ENCODE assay signal across 38 cellular contexts in genomic region chr16:11968577-11968976, GRCh38. TPM values are rescaled to one million over a fixed set of nuclear protein-coding genes. Genes with fewer than 3 reads are reported as not detected.
"Had no signal": no experiment of that assay in that cellular context is flagged by ENCODE, and none has a peak within 500 bp of the region (broad histone marks: within the 10 kb centered on the region; RNA-seq: fewer than 3 reads in every experiment).

No MANE protein-coding gene starts in this region.

- H3K9me3 ChIP-seq: adrenal gland, body of pancreas, esophagus muscularis mucosa, heart left ventricle, ovary, thoracic aorta, vagina had no signal

- H3K27me3 Mint-ChIP-seq: activated CD4-positive, alpha-beta memory T cell treated with anti-CD3 and anti-CD28 coated beads for 36 hours; activated CD4-positive, alpha-beta T cell treated with anti-CD3 and anti-CD28 coated beads, Interleukin-2, amount 10 ng/mL, durations not matched to agents 24 days and 14 days; progenitor cell of endocrine pancreas; stimulated activated naive CD8-positive, alpha-beta T cell treated with anti-CD3 and anti-CD28 coated beads, Interleukin-15, Interleukin-2, amounts not matched to agents 100 ng/mL and 50 ng/mL, for 24 hours; type B pancreatic cell had no signal

- H3K36me3 ChIP-seq: adrenal gland, ovary, thoracic aorta had no signal

- H3K4me1 ChIP-seq: adrenal gland, body of pancreas, foreskin keratinocyte, heart left ventricle, vagina had no signal

- H3K27me3 ChIP-seq: adrenal gland, body of pancreas, foreskin keratinocyte, heart left ventricle, ovary, vagina had no signal

- H3K9me3 Mint-ChIP-seq: activated CD4-positive, alpha-beta memory T cell treated with anti-CD3 and anti-CD28 coated beads for 36 hours; activated CD4-positive, alpha-beta T cell treated with anti-CD3 and anti-CD28 coated beads, Interleukin-2, amount 10 ng/mL, durations not matched to agents 24 days and 14 days; activated naive CD4-positive, alpha-beta T cell treated with anti-CD3 and anti-CD28 coated beads for 36 hours; activated naive CD8-positive, alpha-beta T cell treated with anti-CD3 and anti-CD28 coated beads for 36 hours; activated T-helper 1 cell treated with anti-CD3 and anti-CD28 coated beads, Interleukin-12 subunit alpha, Interleukin-12 subunit beta, Interleukin-2, Interleukin-4 antibody, amounts not matched to agents 30 ng/mL and 10 ng/mL and 1 ng/mL, durations not matched to agents 14 hours and 24 hours and 36 hours; immature natural killer cell; stimulated activated naive CD8-positive, alpha-beta T cell treated with anti-CD3 and anti-CD28 coated beads, Interleukin-15, Interleukin-2, amounts not matched to agents 100 ng/mL and 50 ng/mL, for 24 hours; type B pancreatic cell had no signal

- FAIRE-seq: colon, kidney had no signal

- DNase-seq: activated CD4-positive, alpha-beta memory T cell treated with anti-CD3 and anti-CD28 coated beads for 36 hours; activated CD4-positive, alpha-beta T cell treated with anti-CD3 and anti-CD28 coated beads, Interleukin-2, amount 10 ng/mL, durations not matched to agents 24 days and 14 days; activated CD4-positive, CD25-positive, alpha-beta regulatory T cell treated with anti-CD3 and anti-CD28 coated beads, Interleukin-2, amount 50 U/mL, for 72 hours; activated CD8-positive, alpha-beta memory T cell treated with anti-CD3 and anti-CD28 coated beads, Interleukin-2, amount 50 U/mL, for 4 hours; activated effector memory CD4-positive, alpha-beta T cell treated with anti-CD3 and anti-CD28 coated beads, Interleukin-2, amount 50 U/mL, for 16 hours; activated naive CD4-positive, alpha-beta T cell treated with anti-CD3 and anti-CD28 coated beads for 36 hours; activated naive CD8-positive, alpha-beta T cell treated with anti-CD3 and anti-CD28 coated beads for 36 hours; activated T-cell treated with anti-CD3 and anti-CD28 coated beads, Interleukin-2, amount 50 U/mL, for 1 hour; adrenal gland; aorta; body of pancreas; dermis blood vessel endothelial cell; effector CD4-positive, alpha-beta T cell; foreskin keratinocyte; heart left ventricle; hypothalamus; immature natural killer cell; left colon; mammary epithelial cell; ovary; stimulated activated CD4-positive, alpha-beta T cell treated with anti-CD3 and anti-CD28 coated beads, Interleukin-12 subunit alpha, Interleukin-12 subunit beta, amount 100 ng/mL, for 4 hours; stimulated activated CD4-positive, alpha-beta T cell treated with anti-CD3 and anti-CD28 coated beads, Interleukin-4, amount 100 ng/mL, for 1 hour had no signal

- H3K27ac ChIP-seq: adrenal gland, body of pancreas, esophagus muscularis mucosa, foreskin keratinocyte, heart left ventricle, ovary, skin epidermis, thoracic aorta, vagina, VCaP had no signal

- H3K4me1 Mint-ChIP-seq: activated CD4-positive, alpha-beta T cell treated with anti-CD3 and anti-CD28 coated beads, Interleukin-2, amount 10 ng/mL, durations not matched to agents 24 days and 14 days; activated naive CD8-positive, alpha-beta T cell treated with anti-CD3 and anti-CD28 coated beads for 36 hours; immature natural killer cell had no signal

- H3K4me3 ChIP-seq: adrenal gland, body of pancreas, esophagus muscularis mucosa, heart left ventricle, ovary, skin epidermis, thoracic aorta, vagina had no signal

- H3K4me3 Mint-ChIP-seq: activated CD4-positive, alpha-beta memory T cell treated with anti-CD3 and anti-CD28 coated beads for 36 hours; activated CD4-positive, alpha-beta T cell treated with anti-CD3 and anti-CD28 coated beads, Interleukin-2, amount 10 ng/mL, durations not matched to agents 24 days and 14 days; activated naive CD4-positive, alpha-beta T cell treated with anti-CD3 and anti-CD28 coated beads for 36 hours; activated naive CD8-positive, alpha-beta T cell treated with anti-CD3 and anti-CD28 coated beads for 36 hours; activated T-helper 1 cell treated with anti-CD3 and anti-CD28 coated beads, Interleukin-12 subunit alpha, Interleukin-12 subunit beta, Interleukin-2, Interleukin-4 antibody, amounts not matched to agents 30 ng/mL and 10 ng/mL and 1 ng/mL, durations not matched to agents 14 hours and 24 hours and 36 hours; immature natural killer cell; stimulated activated naive CD8-positive, alpha-beta T cell treated with anti-CD3 and anti-CD28 coated beads, Interleukin-15, Interleukin-2, amounts not matched to agents 100 ng/mL and 50 ng/mL, for 24 hours; type B pancreatic cell had no signal

- ATAC-seq: body of pancreas, foreskin keratinocyte, heart left ventricle, left colon, sciatic nerve had no signal

- H3K27ac Mint-ChIP-seq: activated CD4-positive, alpha-beta memory T cell treated with anti-CD3 and anti-CD28 coated beads for 36 hours; activated CD4-positive, alpha-beta T cell treated with anti-CD3 and anti-CD28 coated beads, Interleukin-2, amount 10 ng/mL, durations not matched to agents 24 days and 14 days; activated naive CD4-positive, alpha-beta T cell treated with anti-CD3 and anti-CD28 coated beads for 36 hours; activated naive CD8-positive, alpha-beta T cell treated with anti-CD3 and anti-CD28 coated beads for 36 hours; activated T-helper 1 cell treated with anti-CD3 and anti-CD28 coated beads, Interleukin-12 subunit alpha, Interleukin-12 subunit beta, Interleukin-2, Interleukin-4 antibody, amounts not matched to agents 30 ng/mL and 10 ng/mL and 1 ng/mL, durations not matched to agents 14 hours and 24 hours and 36 hours; immature natural killer cell; progenitor cell of endocrine pancreas; stimulated activated naive CD8-positive, alpha-beta T cell treated with anti-CD3 and anti-CD28 coated beads, Interleukin-15, Interleukin-2, amounts not matched to agents 100 ng/mL and 50 ng/mL, for 24 hours; type B pancreatic cell had no signal

- H3K36me3 Mint-ChIP-seq: activated CD4-positive, alpha-beta memory T cell treated with anti-CD3 and anti-CD28 coated beads for 36 hours; activated naive CD8-positive, alpha-beta T cell treated with anti-CD3 and anti-CD28 coated beads for 36 hours; immature natural killer cell; type B pancreatic cell had no signal

RNA-seq across cellular contexts. Expression of gene TNFRSF17, which starts 3.6 kb away (rescaled TPM):
- total RNA-seq: activated CD4-positive, alpha-beta memory T cell treated with anti-CD3 and anti-CD28 coated beads for 36 hours; activated CD4-positive, alpha-beta T cell treated with anti-CD3 and anti-CD28 coated beads, Interleukin-2, amount 10 ng/mL, durations not matched to agents 24 days and 14 days; activated CD8-positive, alpha-beta memory T cell treated with anti-CD3 and anti-CD28 coated beads for 36 hours; activated naive CD4-positive, alpha-beta T cell treated with anti-CD3 and anti-CD28 coated beads for 36 hours; activated naive CD8-positive, alpha-beta T cell treated with anti-CD3 and anti-CD28 coated beads for 36 hours; activated T-helper 1 cell treated with anti-CD3 and anti-CD28 coated beads, Interleukin-12 subunit alpha, Interleukin-12 subunit beta, Interleukin-2, Interleukin-4 antibody, amounts not matched to agents 30 ng/mL and 10 ng/mL and 1 ng/mL, durations not matched to agents 14 hours and 24 hours and 36 hours; adrenal gland; aorta; body of pancreas; dermis blood vessel endothelial cell; esophagus muscularis mucosa; foreskin keratinocyte; mammary epithelial cell; progenitor cell of endocrine pancreas; renal cortical epithelial cell; sciatic nerve; subcutaneous adipose tissue; thoracic aorta; vagina had no signal
- polyA plus RNA-seq: aorta, foreskin keratinocyte, heart left ventricle, immature natural killer cell, mammary epithelial cell, neural cell had no signal
